Comparison of ENCODE assay signal across 8 cellular contexts in genomic region chr17:75784473-75785015, GRCh38. TPM values are rescaled to one million over a fixed set of nuclear protein-coding genes. Genes with fewer than 3 reads are reported as not detected.
DNase-seq lines count a peak whose midpoint lies in the region; ATAC-seq, FAIRE-seq and TF ChIP-seq lines count a peak whose summit lies in the region.

UNK (plus strand) TSS chr17:75784806; CDS start chr17:75784881, 75 bp downstream.

- TF ChIP-seq CTCF in GM12865 (IDR thresholded peaks at IDR 0.05; ENCODE audit: insufficient read depth, low read depth, low read length, missing control alignments) (no peak), cardiac muscle cell (IDR thresholded peaks at IDR 0.05; ENCODE audit: low read depth, low read length) (no peak), pancreas (IDR thresholded peaks at IDR 0.05) (no peak)

- H3K27ac ChIP-seq in adipose tissue (ENCODE audit: low read depth, low read length) (peak within 1 kb of the TSS; percentile 90), cardiac muscle cell (peak within 1 kb of the TSS; percentile 98), pancreas (peak within 1 kb of the TSS; percentile 98 to 100 (median 100)), thymus (ENCODE audit: low read depth) (peak within 1 kb of the TSS; percentile 100)

- peak; percentile 20 for FAIRE-seq in pancreas (lab: Jason Lieb, UNC)

- intact Hi-C loops in T-helper 1 cell treated with Interleukin-12 subunit alpha and Interleukin-12 subunit beta and Interleukin-4 antibody, amounts not matched to agents 30 ng/mL and 1 ng/mL, for 36 hours (cut with micrococcal nuclease) = loop anchor here (1.0 to 5.0 kb wide), 14 partner anchors 8 to 953 kb away; partner anchors contain the start of genes ACOX1, CASKIN2, FBF1 and GALK1
- intact Hi-C loops in pancreas (cut with DNase I) = no loop called here

- H3K36me3 ChIP-seq in cardiac muscle cell = no peaks in the 10 kb centered on the region
- no peaks in the 10 kb centered on the region for H3K36me3 ChIP-seq in pancreas
- no peaks in the 10 kb centered on the region for H3K36me3 ChIP-seq in thymus (ENCODE audit: control insufficient read depth, insufficient read depth)

- H3K27me3 ChIP-seq in cardiac muscle cell (no peaks in the 10 kb centered on the region), pancreas (no peaks in the 10 kb centered on the region), thymus (ENCODE audit: control insufficient read depth, insufficient read depth) (no peaks in the 10 kb centered on the region)

- 0% methylated on average over 29 to 45 of the region's 45 CpGs for WGBS in adipose tissue, 3 donors
- 0 to 1% methylated on average over 44 to 45 of the region's 45 CpGs for WGBS in pancreas, 2 donors
- under 1% methylated on average over 45 of the region's 45 CpGs for WGBS in thymus

- H3K4me3 ChIP-seq in GM12865 (ENCODE audit: low read depth, low read length) (peak within 1 kb of the TSS; percentile 63), cardiac muscle cell (peak within 1 kb of the TSS; percentile 59), pancreas (peak within 1 kb of the TSS; percentile 47 to 62 (median 55)), thymus (ENCODE audit: low read length) (peak within 1 kb of the TSS; percentile 86)

- H3K4me1 ChIP-seq in cardiac muscle cell (ENCODE audit: low read depth) (peaks cover 28% of the 10 kb centered on the region), pancreas (peaks cover 16 to 42% (median 34%) of the 10 kb centered on the region in 3 donors), thymus (ENCODE audit: control insufficient read depth, insufficient read depth, low read length) (peaks cover 21% of the 10 kb centered on the region)

- H3K9me3 ChIP-seq in cardiac muscle cell (ENCODE audit: low read depth) = no peaks in the 10 kb centered on the region
- H3K9me3 ChIP-seq in pancreas = no peaks in the 10 kb centered on the region
- no peaks in the 10 kb centered on the region for H3K9me3 ChIP-seq in thymus (ENCODE audit: control insufficient read depth)

- peak; percentile 100 for DNase-seq in GM12865 (ENCODE audit: low read depth)
- DNase-seq in NCI-H1694 (lab: John Stamatoyannopoulos, UW) = peak; percentile 98
- peak; percentile 98 to 100 for DNase-seq in cardiac muscle cell (ENCODE audit: low read depth in 1 of 2, low spot score in 1 of 2)
- peak; percentile 92 to 99 (median 98) for DNase-seq in pancreas

- ATAC-seq in HG02885 (IDR thresholded peaks at IDR 0.05; ENCODE audit: poor library complexity, unreplicated experiment) (peak; percentile 58), pancreas (peak; percentile 81 to 90 (median 85))

RNA-seq across cellular contexts. Expression of gene UNK, which starts in this region (rescaled TPM):
- total RNA-seq in T-helper 1 cell treated with Interleukin-12 subunit alpha and Interleukin-12 subunit beta and Interleukin-4 antibody, amounts not matched to agents 30 ng/mL and 1 ng/mL, for 36 hours = 33.0 and 33.7 TPM in 2 replicates
- 10 to 100 TPM in 2 of 3 donors, 1 to 10 TPM in 1; 9.7 to 15.0 (median 13.9) TPM for polyA plus RNA-seq in adipose tissue
- total RNA-seq in cardiac muscle cell = 34.2 and 37.8 TPM in 2 replicates
- polyA plus RNA-seq in cardiac muscle cell = 20.5 and 35.9 TPM in 2 replicates
- total RNA-seq in pancreas = 10 to 100 TPM; 12.8 to 18.0 (median 14.0) TPM
- 10 to 100 TPM; 28.7 to 28.9 TPM for polyA plus RNA-seq in pancreas
- 31.6 TPM for polyA plus RNA-seq in thymus

Comparison
In these comparisons a context has a peak if more than half of its experiments do, and no peak if none do; other contexts are left out.
1. Peak in every context shown above with its lines: DNase-seq, ATAC-seq, H3K4me3 ChIP-seq and H3K27ac ChIP-seq.